ENCODE assay signal across 1 cellular context in the genomic region with DNA sequence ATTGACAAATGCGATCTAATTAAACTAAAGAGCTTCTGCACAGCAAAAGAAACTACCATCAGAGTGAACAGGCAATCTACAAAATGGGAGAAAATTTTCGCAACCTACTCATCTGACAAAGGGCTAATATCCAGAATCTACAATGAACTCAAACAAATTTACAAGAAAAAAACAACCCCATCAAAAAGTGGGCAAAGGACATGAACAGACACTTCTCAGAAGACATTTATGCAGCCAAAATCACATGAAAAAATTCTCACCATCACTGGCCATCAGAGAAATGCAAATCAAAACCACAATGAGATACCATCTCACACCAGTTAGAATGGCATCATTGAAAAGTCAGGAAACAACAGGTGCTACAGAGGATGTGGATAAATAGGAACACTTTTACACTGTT. TPM values are rescaled to one million over a fixed set of nuclear protein-coding genes. Genes with fewer than 3 reads are reported as not detected.
"Had no signal": no experiment of that assay in that cellular context is flagged by ENCODE, and none has a peak within 500 bp of the region (broad histone marks: within the 10 kb centered on the region; RNA-seq: fewer than 3 reads in every experiment).

No MANE protein-coding gene starts in this region.

RNA-seq across cellular contexts. Expression of a gene that starts 32.3 kb away (rescaled TPM):
- total RNA-seq: G401 had no signal
